Comparison of ENCODE assay signal across 8 cellular contexts in genomic region chr17:77145209-77145608, GRCh38. TPM values are rescaled to one million over a fixed set of nuclear protein-coding genes. Genes with fewer than 3 reads are reported as not detected.
A peak's percentile ranks its signal among the peaks of the same experiment; 100 is the strongest.
DNase-seq lines count a peak whose midpoint lies in the region; ATAC-seq and TF ChIP-seq lines count a peak whose summit lies in the region.
"Had no signal": no experiment of that assay in that cellular context is flagged by ENCODE, and none has a peak within 500 bp of the region (broad histone marks: within the 10 kb centered on the region; RNA-seq: fewer than 3 reads in every experiment).

No MANE protein-coding gene starts in this region.

- H3K23ac ChIP-seq in IMR-90 (ENCODE audit: low read depth, low read length), result peak overlapping the region; percentile 32

- no peak overlapping the region for H3K4me3 ChIP-seq in IMR-90 (ENCODE audit: insufficient read depth, low read depth, low read length)

- no peaks in the 10 kb centered on the region for H3K27me3 Mint-ChIP-seq in activated CD4-positive, alpha-beta memory T cell treated with anti-CD3 and anti-CD28 coated beads, Interleukin-2, amount 10 ng/mL, durations not matched to agents 7 days and 5 days
- peaks cover 10 to 19% (median 16%) of the 10 kb centered on the region in 3 donors for H3K27me3 Mint-ChIP-seq in immature natural killer cell (ENCODE audit: low read depth in 3 of 3)
- H3K27me3 Mint-ChIP-seq in stimulated activated naive CD8-positive, alpha-beta T cell treated with anti-CD3 and anti-CD28 coated beads, Interleukin-15, amount 100 ng/mL, for 72 hours, result no peaks in the 10 kb centered on the region

- dilution Hi-C loops in IMR-90 (cut with HindIII; ENCODE audit: low sequenced_read_pairs, unreplicated experiment), result no loop called here

- no peaks in the 10 kb centered on the region for H3K27me3 ChIP-seq in IMR-90 (ENCODE audit: control insufficient read depth, insufficient read depth, low read length)

- peak overlapping the region; percentile 29; the same call in 1 of the 2 replicates for H3K56ac ChIP-seq in IMR-90 (ENCODE audit: extremely low read depth, insufficient read depth, low read length)

- H3K9me3 ChIP-seq in IMR-90 (ENCODE audit: control insufficient read depth, insufficient read depth, low read length), result no peaks in the 10 kb centered on the region

- TF ChIP-seq RAD21 in IMR-90 (IDR thresholded peaks at IDR 0.05; ENCODE audit: low read length), result no peak

- POLR2A ChIA-PET in IMR-90 (lab: Charles Lee; ENCODE audit: unreplicated experiment), result no interaction called here
- POLR2A ChIA-PET in activated CD4-positive, alpha-beta memory T cell treated with anti-CD3 and anti-CD28 coated beads, Interleukin-2, amount 10 ng/mL, durations not matched to agents 7 days and 5 days (lab: Charles Lee), result interaction anchor here (1.3 kb wide), 1 partner anchor 16 kb away, joined by 4 read pairs; no protein-coding TSS in a partner anchor

- H3K4me1 Mint-ChIP-seq in activated CD4-positive, alpha-beta memory T cell treated with anti-CD3 and anti-CD28 coated beads, Interleukin-2, amount 10 ng/mL, durations not matched to agents 7 days and 5 days, result peaks cover 72% of the 10 kb centered on the region
- peaks cover 61 to 77% of the 10 kb centered on the region in 2 donors for H3K4me1 Mint-ChIP-seq in immature natural killer cell
- H3K4me1 Mint-ChIP-seq in stimulated activated naive CD8-positive, alpha-beta T cell treated with anti-CD3 and anti-CD28 coated beads, Interleukin-15, amount 100 ng/mL, for 72 hours, result peaks cover 77% of the 10 kb centered on the region

- H2BK15ac ChIP-seq in IMR-90 (ENCODE audit: low read depth, low read length), result peak overlapping the region; percentile 37; the same call in 2 of the 3 replicates

- H3K4me1 ChIP-seq in IMR-90 (ENCODE audit: control insufficient read depth, insufficient read depth, low read length), result peaks cover 16% of the 10 kb centered on the region

- no peak overlapping the region for H2AK9ac ChIP-seq in IMR-90 (replicated peaks; ENCODE audit: low read depth, low read length, poor library complexity)

- peak overlapping the region; percentile 10 to 17; a peak in 3 of 4 replicates for H4K8ac ChIP-seq in IMR-90 (ENCODE audit: low read depth in 2 of 2, low read length in 2 of 2)

- H3K4me3 Mint-ChIP-seq in activated CD4-positive, alpha-beta memory T cell treated with anti-CD3 and anti-CD28 coated beads, Interleukin-2, amount 10 ng/mL, durations not matched to agents 7 days and 5 days, result no peak overlapping the region
- H3K4me3 Mint-ChIP-seq in immature natural killer cell, result peak overlapping the region; percentile 29 to 80 (median 64)
- H3K4me3 Mint-ChIP-seq in stimulated activated naive CD8-positive, alpha-beta T cell treated with anti-CD3 and anti-CD28 coated beads, Interleukin-15, amount 100 ng/mL, for 72 hours, result peak overlapping the region; percentile 74 to 79

- H3K9ac ChIP-seq in IMR-90 (ENCODE audit: low read depth, low read length), result peak overlapping the region; percentile 40; the same call in 1 of the 2 replicates

- peak overlapping the region; percentile 30; the same call in 1 of the 2 replicates for H4K5ac ChIP-seq in IMR-90 (ENCODE audit: low read depth, low read length)

- peak overlapping the region; percentile 39 for H2BK120ac ChIP-seq in IMR-90 (ENCODE audit: low read depth, low read length)

- peak overlapping the region; percentile 19 for H2BK5ac ChIP-seq in IMR-90 (ENCODE audit: low read depth, low read length, poor library complexity, severe bottlenecking)

- no peak for TF ChIP-seq CTCF in IMR-90 (conservative IDR thresholded peaks at IDR 0.05; ENCODE audit: low read depth, low read length)

- peak overlapping the region; percentile 51 for H3K27ac Mint-ChIP-seq in activated CD4-positive, alpha-beta memory T cell treated with anti-CD3 and anti-CD28 coated beads, Interleukin-2, amount 10 ng/mL, durations not matched to agents 7 days and 5 days
- peak overlapping the region; percentile 85 to 96 (median 92) for H3K27ac Mint-ChIP-seq in immature natural killer cell
- H3K27ac Mint-ChIP-seq in stimulated activated naive CD8-positive, alpha-beta T cell treated with anti-CD3 and anti-CD28 coated beads, Interleukin-15, amount 100 ng/mL, for 72 hours, result peak overlapping the region; percentile 9 to 89

- H4K20me1 ChIP-seq in IMR-90 (ENCODE audit: insufficient read depth, low read length), result peaks cover 34% of the 10 kb centered on the region; the same call in 1 of the 2 replicates

- no peak for ATAC-seq in IMR-90 (ENCODE audit: low read depth)
- no peak for ATAC-seq in stimulated activated naive CD8-positive, alpha-beta T cell treated with anti-CD3 and anti-CD28 coated beads, Interleukin-15, amount 100 ng/mL, for 72 hours

- CTCF ChIA-PET in IMR-90 (lab: Yijun Ruan, JAX), result interaction anchor here (1.0 kb wide), 1 partner anchor 57 kb away, joined by 3 read pairs; no protein-coding TSS in a partner anchor
- CTCF ChIA-PET in activated CD4-positive, alpha-beta memory T cell treated with anti-CD3 and anti-CD28 coated beads, Interleukin-2, amount 10 ng/mL, durations not matched to agents 7 days and 5 days (lab: Charles Lee), result interaction anchor here (1.0 kb wide), 1 partner anchor 57 kb away, joined by 5 read pairs; no protein-coding TSS in a partner anchor

- H2AK5ac ChIP-seq in IMR-90 (ENCODE audit: low read depth, low read length), result peak overlapping the region; percentile 80

- H3K27ac ChIP-seq in IMR-90 (ENCODE audit: insufficient read depth, low read length), result peak overlapping the region; percentile 61

- peak overlapping the region; percentile 84 for H3K14ac ChIP-seq in IMR-90 (replicated peaks; ENCODE audit: low read depth, low read length)

- in situ Hi-C loops in IMR-90 (cut with MboI; ENCODE audit: low sequenced_read_pairs) (no loop called here), ACHN (cut with HindIII; ENCODE audit: low pct_ligation_motif_present, low pct_unique_long_range_greater_than_20kb, low sequenced_read_pairs) (no loop called here)

- intact Hi-C loops in IMR-90 (cut with micrococcal nuclease), result no loop called here

- no peaks in the 10 kb centered on the region for H3K9me3 Mint-ChIP-seq in activated CD4-positive, alpha-beta memory T cell treated with anti-CD3 and anti-CD28 coated beads, Interleukin-2, amount 10 ng/mL, durations not matched to agents 7 days and 5 days
- H3K9me3 Mint-ChIP-seq in immature natural killer cell, result no peaks in the 10 kb centered on the region
- no peaks in the 10 kb centered on the region for H3K9me3 Mint-ChIP-seq in stimulated activated naive CD8-positive, alpha-beta T cell treated with anti-CD3 and anti-CD28 coated beads, Interleukin-15, amount 100 ng/mL, for 72 hours

- DNase-seq in IMR-90 (no peak), immature natural killer cell (peak; percentile 29 to 48 (median 40)), GM03348 (ENCODE audit: low spot score) (no peak), NCI-H187 (lab: John Stamatoyannopoulos, UW) (no peak), ACHN (no peak)
- no peak for DNase-seq in activated CD4-positive, alpha-beta memory T cell treated with anti-CD3 and anti-CD28 coated beads, Interleukin-2, amount 10 ng/mL, durations not matched to agents 7 days and 5 days
- DNase-seq in stimulated activated naive CD8-positive, alpha-beta T cell treated with anti-CD3 and anti-CD28 coated beads, Interleukin-15, amount 100 ng/mL, for 72 hours, result no peak
- DNase-seq: activated CD4-positive, alpha-beta T cell treated with anti-CD3 and anti-CD28 coated beads, Interleukin-2, amount 50 U/mL, for 1 hour had no signal

- H2BK20ac ChIP-seq in IMR-90 (ENCODE audit: low read depth, low read length), result peak overlapping the region; percentile 2

- peak overlapping the region; percentile 39 for H3K4ac ChIP-seq in IMR-90 (ENCODE audit: low read depth, low read length)

- peak overlapping the region; percentile 29; the same call in 1 of the 2 replicates for H4K91ac ChIP-seq in IMR-90 (ENCODE audit: insufficient read depth, low read depth, low read length)

- no TSS peak for BruUV-seq in IMR-90 (replicated peaks; lab: Mats Ljungman, UMichigan)

- no peak overlapping the region for H2AFZ ChIP-seq in IMR-90 (replicated peaks; ENCODE audit: low read length, poor library complexity)

- H3K4me2 ChIP-seq in IMR-90 (ENCODE audit: low read depth, low read length), result peak overlapping the region; percentile 13; the same call in 1 of the 2 replicates

- peaks cover 19% of the 10 kb centered on the region for H3K9me1 ChIP-seq in IMR-90 (ENCODE audit: insufficient read depth, low read length)

- no peak for TF ChIP-seq POLR2A in IMR-90 (IDR thresholded peaks at IDR 0.05; ENCODE audit: low read depth, low read length)

- peaks cover 30% of the 10 kb centered on the region for H3K36me3 ChIP-seq in IMR-90 (ENCODE audit: control insufficient read depth, insufficient read depth, low read length)

- H3K18ac ChIP-seq in IMR-90 (ENCODE audit: low read depth, low read length), result peak overlapping the region; percentile 5

- peaks cover 27 to 84% of the 10 kb centered on the region in 2 experiments for H3K79me1 ChIP-seq in IMR-90 (ENCODE audit: low read depth in 1 of 2, low read length in 2 of 2)

- H3K36me3 Mint-ChIP-seq in activated CD4-positive, alpha-beta memory T cell treated with anti-CD3 and anti-CD28 coated beads, Interleukin-2, amount 10 ng/mL, durations not matched to agents 7 days and 5 days (ENCODE audit: low read depth), result peaks cover 75% of the 10 kb centered on the region
- H3K36me3 Mint-ChIP-seq in immature natural killer cell, result peaks cover 19 to 39% (median 24%) of the 10 kb centered on the region in 3 donors

- WGBS in IMR-90 (ENCODE audit: extremely low coverage in 2 of 2, insufficient read length in 1 of 2), 2 experiments, result no CpG with 5 or more reads among the region's 3 CpGs

TF ChIP-seq in IMR-90, 13 proteins besides CTCF, POLR2A, EP300 and RAD21 (continues in another document):
- no peak for TF ChIP-seq CEBPB (IDR thresholded peaks at IDR 0.05; ENCODE audit: low read depth, low read length)
- TF ChIP-seq RCOR1 (IDR thresholded peaks at IDR 0.05; ENCODE audit: insufficient replicate concordance, low read length), result no peak
- no peak for TF ChIP-seq SMC3 (IDR thresholded peaks at IDR 0.05; ENCODE audit: low read depth, low read length)
- no peak for TF ChIP-seq MXI1 (IDR thresholded peaks at IDR 0.05; ENCODE audit: borderline replicate concordance, low read depth, low read length)
- TF ChIP-seq CHD1 (IDR thresholded peaks at IDR 0.05; ENCODE audit: low read depth, low read length), result no peak
- no peak for TF ChIP-seq NFE2L2 (IDR thresholded peaks at IDR 0.05; ENCODE audit: low read depth, low read length)
- TF ChIP-seq MAFK (IDR thresholded peaks at IDR 0.05; ENCODE audit: low read depth, low read length), result no peak

RNA-seq across cellular contexts. Expression of gene SEC14L1, which starts 4.4 kb away (rescaled TPM):
- total RNA-seq in IMR-90 (2012; rRNA removed), result 24.9 and 27.8 TPM in 2 replicates
- 32.5 and 35.8 TPM in 2 replicates for polyA plus RNA-seq in IMR-90 (2012; rRNA removed)
- polyA plus RNA-seq in IMR-90 (2012; cell fraction: cytosol; rRNA removed), result 19.2 and 30.0 TPM in 2 replicates
- 40.3 and 52.3 TPM in 2 replicates for polyA plus RNA-seq in IMR-90 (2012; cell fraction: nucleus; rRNA removed; ENCODE audit: low replicate concordance)
- 10 to 100 TPM; 77.2 to 82.2 TPM for total RNA-seq in activated CD4-positive, alpha-beta memory T cell treated with anti-CD3 and anti-CD28 coated beads, Interleukin-2, amount 10 ng/mL, durations not matched to agents 7 days and 5 days
- 10 to 100 TPM; 14.8 to 25.6 (median 19.4) TPM for polyA plus RNA-seq in immature natural killer cell

Comparison
In these comparisons a context has a peak if more than half of its experiments do, and no peak if none do; other contexts are left out.
1. DNase-seq: peak in immature natural killer cell (3 of 3); none in IMR-90 (single experiment), activated CD4-positive, alpha-beta memory T cell treated with anti-CD3 and anti-CD28 coated beads, Interleukin-2, amount 10 ng/mL, durations not matched to agents 7 days and 5 days (single experiment), stimulated activated naive CD8-positive, alpha-beta T cell treated with anti-CD3 and anti-CD28 coated beads, Interleukin-15, amount 100 ng/mL, for 72 hours (0 of 2), GM03348 (single experiment), NCI-H187 (0 of 2) and ACHN (single experiment).
2. Peak in every context shown above with its lines, with median percentiles within 50 percentile points of each other: H3K27ac Mint-ChIP-seq.